Comparison of ENCODE assay signal across 13 cellular contexts in genomic region chrX:72060196-72060974, GRCh38.
DNase-seq lines count a peak whose midpoint lies in the region; ATAC-seq, FAIRE-seq and TF ChIP-seq lines count a peak whose summit lies in the region.
"Had no signal": no experiment of that assay in that cellular context is flagged by ENCODE, and none has a peak within 500 bp of the region (broad histone marks: within the 10 kb centered on the region; RNA-seq: fewer than 3 reads in every experiment).

No MANE protein-coding gene starts in this region.

- POLR2A ChIA-PET in IMR-90 (lab: Charles Lee; ENCODE audit: unreplicated experiment), result interaction anchor here (0.6 kb wide), 1 partner anchor 126 kb away, joined by 4 read pairs; no protein-coding TSS in a partner anchor

- intact Hi-C loops in IMR-90 (cut with micrococcal nuclease), result no loop called here

- no peak overlapping the region for H3K56ac ChIP-seq in IMR-90 (ENCODE audit: extremely low read depth, insufficient read depth, low read length)

- H3K4me1 ChIP-seq in BE2C (no peaks in the 10 kb centered on the region; the same call in 1 of the 2 replicates), IMR-90 (ENCODE audit: control insufficient read depth, insufficient read depth, low read length) (no peaks in the 10 kb centered on the region), astrocyte (ENCODE audit: insufficient read depth, low read length) (no peaks in the 10 kb centered on the region)

- no peaks in the 10 kb centered on the region for H3K79me2 ChIP-seq in astrocyte (ENCODE audit: insufficient read depth, low read length)

- H3K27me3 ChIP-seq in BE2C (no peaks in the 10 kb centered on the region), IMR-90 (ENCODE audit: control insufficient read depth, insufficient read depth, low read length) (peaks cover 58% of the 10 kb centered on the region), astrocyte (ENCODE audit: insufficient read depth, low read length) (no peaks in the 10 kb centered on the region)

- H3K4me3 Mint-ChIP-seq in astrocyte (ENCODE audit: unreplicated experiment), result no peak overlapping the region

- H3K4me1 Mint-ChIP-seq in astrocyte (ENCODE audit: low read depth, unreplicated experiment), result peaks cover 12% of the 10 kb centered on the region

- H4K8ac ChIP-seq in IMR-90 (ENCODE audit: low read depth in 2 of 2, low read length in 2 of 2), result no peak overlapping the region

- H3K36me3 ChIP-seq in BE2C (no peaks in the 10 kb centered on the region), IMR-90 (ENCODE audit: control insufficient read depth, insufficient read depth, low read length) (no peaks in the 10 kb centered on the region), astrocyte (ENCODE audit: insufficient read depth, low read length) (no peaks in the 10 kb centered on the region)

- no peak overlapping the region for H3K4ac ChIP-seq in IMR-90 (ENCODE audit: low read depth, low read length)

- H3K27ac Mint-ChIP-seq in astrocyte (ENCODE audit: unreplicated experiment), result no peak overlapping the region

- H3K9me1 ChIP-seq in IMR-90 (ENCODE audit: insufficient read depth, low read length), result no peaks in the 10 kb centered on the region; the same call in 1 of the 2 replicates

- CTCF ChIA-PET in IMR-90 (lab: Yijun Ruan, JAX), result no interaction called here

- H3K27me3 Mint-ChIP-seq in astrocyte (ENCODE audit: low read depth, unreplicated experiment), result no peaks in the 10 kb centered on the region

- no peaks in the 10 kb centered on the region for H3K9me3 Mint-ChIP-seq in astrocyte (ENCODE audit: unreplicated experiment)

- H3K27ac ChIP-seq in IMR-90 (ENCODE audit: insufficient read depth, low read length) (no peak overlapping the region), astrocyte (ENCODE audit: low read depth, low read length) (no peak overlapping the region)
- H3K27ac ChIP-seq: HL-60 had no signal

- H3K9ac ChIP-seq in IMR-90 (ENCODE audit: low read depth, low read length), result no peak overlapping the region
- no peak overlapping the region for H3K9ac ChIP-seq in astrocyte (ENCODE audit: low read length)

- no peak overlapping the region for H2AK9ac ChIP-seq in IMR-90 (replicated peaks; ENCODE audit: low read depth, low read length, poor library complexity)

- H2BK120ac ChIP-seq in IMR-90 (ENCODE audit: low read depth, low read length), result no peak overlapping the region

- TF ChIP-seq POLR2A in IMR-90 (IDR thresholded peaks at IDR 0.05; ENCODE audit: low read depth, low read length), result no peak

- peak; percentile 43 for FAIRE-seq in astrocyte (lab: Jason Lieb, UNC)

- H3K14ac ChIP-seq in IMR-90 (replicated peaks; ENCODE audit: low read depth, low read length), result no peak overlapping the region

- no peak overlapping the region for H2BK20ac ChIP-seq in IMR-90 (ENCODE audit: low read depth, low read length)

- WGBS in IMR-90 (ENCODE audit: extremely low coverage in 2 of 2, insufficient read length in 1 of 2), 2 experiments, result no CpG with 5 or more reads among the region's 9 CpGs

- no peaks in the 10 kb centered on the region for H3K79me1 ChIP-seq in IMR-90 (ENCODE audit: low read depth in 1 of 2, low read length in 2 of 2)

- TF ChIP-seq CTCF in BE2C (IDR thresholded peaks at IDR 0.05; ENCODE audit: low read depth, low read length), result peak; percentile 15; the same call in 1 of the 2 replicates
- TF ChIP-seq CTCF in IMR-90 (conservative IDR thresholded peaks at IDR 0.05; ENCODE audit: low read depth, low read length), result no peak
- TF ChIP-seq CTCF in astrocyte (IDR thresholded peaks at IDR 0.05; ENCODE audit: insufficient read depth, low read depth, low read length), result no peak

- no peak overlapping the region for H2AFZ ChIP-seq in IMR-90 (replicated peaks; ENCODE audit: low read length, poor library complexity)
- no peak overlapping the region for H2AFZ ChIP-seq in astrocyte (ENCODE audit: low read depth, low read length)

- in situ Hi-C loops in IMR-90 (cut with MboI; ENCODE audit: low sequenced_read_pairs), result no loop called here

- DNase-seq in BE2C (peak; percentile 69), IMR-90 (peak; percentile 5), astrocyte (ENCODE audit: low read depth) (no peak), left kidney (ENCODE audit: low read depth, low spot score) (peak; percentile 72), cerebellar nuclear complex (lab: John Stamatoyannopoulos, UW) (no peak), DMS114 treated with DMSO at 0.1 percent for 48 hours (lab: John Stamatoyannopoulos, UW; ENCODE audit: unreplicated experiment) (no peak), hepatic stellate cell (ENCODE audit: low spot score) (no peak)
- DNase-seq in activated CD4-positive, alpha-beta T cell treated with anti-CD3 and anti-CD28 coated beads for 1 hour, result no peak
- DNase-seq: activated CD4-positive, CD25-positive, alpha-beta regulatory T cell treated with anti-CD3 and anti-CD28 coated beads, Interleukin-2, amount 50 U/mL, for 72 hours; activated effector memory CD4-positive, alpha-beta T cell treated with Interleukin-2 at 50 U/mL for 16 hours; cortex of kidney; stimulated activated naive CD4-positive, alpha-beta T cell had no signal

- H3K4me3 ChIP-seq in BE2C (ENCODE audit: low read depth, low read length) (no peak overlapping the region), IMR-90 (ENCODE audit: insufficient read depth, low read depth, low read length) (no peak overlapping the region), astrocyte (ENCODE audit: insufficient read depth, low read depth, low read length) (no peak overlapping the region)

- H2BK5ac ChIP-seq in IMR-90 (ENCODE audit: low read depth, low read length, poor library complexity, severe bottlenecking), result no peak overlapping the region

- BruUV-seq in IMR-90 (replicated peaks; lab: Mats Ljungman, UMichigan), result no TSS peak

- no peak for ATAC-seq in IMR-90 (ENCODE audit: low read depth)

- H3K18ac ChIP-seq in IMR-90 (ENCODE audit: low read depth, low read length), result no peak overlapping the region

- H4K5ac ChIP-seq in IMR-90 (ENCODE audit: low read depth, low read length), result no peak overlapping the region

- peaks cover 3% of the 10 kb centered on the region; the same call in 1 of the 2 replicates for H4K20me1 ChIP-seq in IMR-90 (ENCODE audit: insufficient read depth, low read length)
- H4K20me1 ChIP-seq in astrocyte (ENCODE audit: insufficient read depth, low read length), result no peaks in the 10 kb centered on the region

- no peak for TF ChIP-seq RAD21 in IMR-90 (IDR thresholded peaks at IDR 0.05; ENCODE audit: low read length)

- H3K36me3 Mint-ChIP-seq in astrocyte (ENCODE audit: low read depth, unreplicated experiment), result no peaks in the 10 kb centered on the region

- no peak overlapping the region for H2AK5ac ChIP-seq in IMR-90 (ENCODE audit: low read depth, low read length)

- H2BK15ac ChIP-seq in IMR-90 (ENCODE audit: low read depth, low read length), result no peak overlapping the region

- dilution Hi-C loops in IMR-90 (cut with HindIII; ENCODE audit: low sequenced_read_pairs, unreplicated experiment), result no loop called here

- H3K23ac ChIP-seq in IMR-90 (ENCODE audit: low read depth, low read length), result no peak overlapping the region

- H3K4me2 ChIP-seq in IMR-90 (ENCODE audit: low read depth, low read length) (no peak overlapping the region), astrocyte (ENCODE audit: low read length) (no peak overlapping the region)

- H3K9me3 ChIP-seq in BE2C (no peaks in the 10 kb centered on the region), IMR-90 (ENCODE audit: control insufficient read depth, insufficient read depth, low read length) (no peaks in the 10 kb centered on the region), astrocyte (ENCODE audit: insufficient read depth, low read depth, low read length) (no peaks in the 10 kb centered on the region)

- no peak overlapping the region for H4K91ac ChIP-seq in IMR-90 (ENCODE audit: insufficient read depth, low read depth, low read length)

TF ChIP-seq in IMR-90, 13 proteins besides CTCF, POLR2A, EP300 and RAD21:
- TF ChIP-seq CHD1 (IDR thresholded peaks at IDR 0.05; ENCODE audit: low read depth, low read length) (no peak), SMC3 (IDR thresholded peaks at IDR 0.05; ENCODE audit: low read depth, low read length) (no peak), CEBPB (IDR thresholded peaks at IDR 0.05; ENCODE audit: low read depth, low read length) (no peak)
- TF ChIP-seq, protein P1, sequence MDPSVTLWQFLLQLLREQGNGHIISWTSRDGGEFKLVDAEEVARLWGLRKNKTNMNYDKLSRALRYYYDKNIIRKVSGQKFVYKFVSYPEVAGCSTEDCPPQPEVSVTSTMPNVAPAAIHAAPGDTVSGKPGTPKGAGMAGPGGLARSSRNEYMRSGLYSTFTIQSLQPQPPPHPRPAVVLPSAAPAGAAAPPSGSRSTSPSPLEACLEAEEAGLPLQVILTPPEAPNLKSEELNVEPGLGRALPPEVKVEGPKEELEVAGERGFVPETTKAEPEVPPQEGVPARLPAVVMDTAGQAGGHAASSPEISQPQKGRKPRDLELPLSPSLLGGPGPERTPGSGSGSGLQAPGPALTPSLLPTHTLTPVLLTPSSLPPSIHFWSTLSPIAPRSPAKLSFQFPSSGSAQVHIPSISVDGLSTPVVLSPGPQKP (IDR thresholded peaks at IDR 0.05; ENCODE audit: borderline replicate concordance, low read depth, low read length), result no peak
- TF ChIP-seq, protein P2, sequence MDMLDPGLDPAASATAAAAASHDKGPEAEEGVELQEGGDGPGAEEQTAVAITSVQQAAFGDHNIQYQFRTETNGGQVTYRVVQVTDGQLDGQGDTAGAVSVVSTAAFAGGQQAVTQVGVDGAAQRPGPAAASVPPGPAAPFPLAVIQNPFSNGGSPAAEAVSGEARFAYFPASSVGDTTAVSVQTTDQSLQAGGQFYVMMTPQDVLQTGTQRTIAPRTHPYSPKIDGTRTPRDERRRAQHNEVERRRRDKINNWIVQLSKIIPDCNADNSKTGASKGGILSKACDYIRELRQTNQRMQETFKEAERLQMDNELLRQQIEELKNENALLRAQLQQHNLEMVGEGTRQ (IDR thresholded peaks at IDR 0.05; ENCODE audit: low read depth, low read length), result no peak

Comparison
In these comparisons a context has a peak if more than half of its experiments do, and no peak if none do; other contexts are left out.
1. DNase-seq: peak in BE2C (single experiment), IMR-90 (single experiment) and left kidney (single experiment); none in astrocyte (single experiment), cerebellar nuclear complex (0 of 2), activated CD4-positive, alpha-beta T cell treated with anti-CD3 and anti-CD28 coated beads for 1 hour (single experiment), DMS114 treated with DMSO at 0.1 percent for 48 hours (single experiment) and hepatic stellate cell (single experiment).